11 cellular contexts compared by ENCODE assay signal in the genomic region with DNA sequence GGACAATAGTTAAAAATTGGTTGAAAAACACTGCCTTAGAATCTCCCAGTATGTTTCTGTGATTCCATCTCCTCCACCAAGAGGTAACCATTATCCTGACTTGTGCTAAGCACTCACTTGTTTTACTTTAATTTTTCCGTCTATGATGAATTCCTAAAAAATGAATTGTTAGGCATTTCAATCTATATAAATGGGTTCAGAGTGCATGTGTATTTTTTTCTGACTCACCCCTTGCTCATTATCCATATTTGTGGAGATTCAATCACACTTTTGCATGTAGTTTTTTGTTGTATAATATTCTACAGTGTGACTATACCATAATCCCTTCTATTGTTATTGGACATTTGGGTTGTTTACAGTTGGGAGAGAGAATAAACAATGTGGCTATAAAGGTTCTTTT. TPM values are rescaled to one million over a fixed set of nuclear protein-coding genes. Genes with fewer than 3 reads are reported as not detected.
DNase-seq lines count a peak whose midpoint lies in the region; ATAC-seq, FAIRE-seq and TF ChIP-seq lines count a peak whose summit lies in the region.
"Had no signal": no experiment of that assay in that cellular context is flagged by ENCODE, and none has a peak within 500 bp of the region (broad histone marks: within the 10 kb centered on the region; RNA-seq: fewer than 3 reads in every experiment).

No MANE protein-coding gene starts in this region.

- H3K36me3 ChIP-seq in HepG2 (replicated peaks in 1 of 2; ENCODE audit: control insufficient read depth in 1 of 2, insufficient read depth in 2 of 2, low read length in 2 of 2) (no peaks in the 10 kb centered on the region), right lobe of liver (no peaks in the 10 kb centered on the region), iPS-15b (ENCODE audit: control insufficient read depth, insufficient read depth, low read length) (no peaks in the 10 kb centered on the region)
- H3K36me3 ChIP-seq: colonic mucosa had no signal

- H3K27me3 Mint-ChIP-seq in activated B cell treated with CpG ODN at 0.5 μM for 24 hours (no peaks in the 10 kb centered on the region), type B pancreatic cell (no peaks in the 10 kb centered on the region)

- peaks cover 45% of the 10 kb centered on the region for H3K79me2 ChIP-seq in HepG2 (ENCODE audit: insufficient read depth, low read length)

- intact Hi-C loops in HepG2 (cut with micrococcal nuclease; ENCODE audit: unreplicated experiment): no loop called here
- intact Hi-C loops in right lobe of liver (cut with DNase I): loop anchor here (5.0 to 10.0 kb wide), 2 partner anchors 92 to 104 kb away; no protein-coding TSS in a partner anchor
- intact Hi-C loops in activated B cell treated with CpG ODN at 0.5 μM for 24 hours (cut with micrococcal nuclease): loop anchor here (5.0 to 10.0 kb wide), 3 partner anchors 569 to 1194 kb away; partner anchors contain the start of genes MAIP1, NOP58, TMEM237 and TYW5

- H3K36me3 Mint-ChIP-seq in activated B cell treated with CpG ODN at 0.5 μM for 24 hours (ENCODE audit: low read depth) (peaks cover 16% of the 10 kb centered on the region), type B pancreatic cell (peaks cover 4% of the 10 kb centered on the region)

- CTCF ChIA-PET in HepG2 (lab: Yijun Ruan, JAX; ENCODE audit: low intra/inter-chr PET ratio, low total read pairs): no interaction called here
- CTCF ChIA-PET in activated B cell treated with CpG ODN at 0.5 μM for 24 hours (lab: Charles Lee): interaction anchor here (0.6 kb wide), 1 partner anchor 41 kb away, joined by 3 read pairs; no protein-coding TSS in a partner anchor

- BruUV-seq in HepG2 (replicated peaks; lab: Mats Ljungman, UMichigan): no TSS peak

- H3K4me3 Mint-ChIP-seq in activated B cell treated with CpG ODN at 0.5 μM for 24 hours (peak overlapping the region; percentile 58), type B pancreatic cell (peak overlapping the region; percentile 71)

- FAIRE-seq in HepG2 (lab: Jason Lieb, UNC): no peak
- FAIRE-seq: D721Med had no signal

- no peaks in the 10 kb centered on the region for H3K9me3 Mint-ChIP-seq in activated B cell treated with CpG ODN at 0.5 μM for 24 hours
- H3K9me3 Mint-ChIP-seq in type B pancreatic cell: no peaks in the 10 kb centered on the region

- peak overlapping the region; percentile 71 for H3K4me2 ChIP-seq in HepG2 (ENCODE audit: low read depth, low read length)

- no peak for TF ChIP-seq RAD21 in HepG2 (CRISPR knock-in tag; IDR thresholded peaks at IDR 0.05)

- peaks cover 27% of the 10 kb centered on the region for H3K4me1 ChIP-seq in HepG2 (ENCODE audit: insufficient read depth, low read length)
- H3K4me1 ChIP-seq in right lobe of liver: peaks cover 0 to 25% (median 7%) of the 10 kb centered on the region in 4 donors
- H3K4me1 ChIP-seq in iPS-15b (ENCODE audit: control insufficient read depth, insufficient read depth, low read length): peaks cover 4% of the 10 kb centered on the region

- TF ChIP-seq CTCF in HepG2 (CRISPR knock-in tag; IDR thresholded peaks at IDR 0.05) (no peak), right lobe of liver (IDR thresholded peaks at IDR 0.05) (no peak), activated B cell treated with CpG ODN at 0.5 μM for 24 hours (IDR thresholded peaks at IDR 0.05) (no peak), type B pancreatic cell (conservative IDR thresholded peaks at IDR 0.05) (no peak)

- TF ChIP-seq POLR2A in HepG2 (IDR thresholded peaks at IDR 0.05; ENCODE audit: insufficient read depth in 1 of 2, low read depth in 2 of 2, low read length in 2 of 2) (no peak), right lobe of liver (IDR thresholded peaks at IDR 0.05) (no peak)

- H3K4me3 ChIP-seq in HepG2 (replicated peaks in 1 of 3; ENCODE audit: insufficient read depth in 1 of 3, low read depth in 2 of 3, low read length in 3 of 3): peak overlapping the region; percentile 77 to 91 (median 91); a peak in 5 of 6 replicates
- no peak overlapping the region for H3K4me3 ChIP-seq in right lobe of liver
- H3K4me3 ChIP-seq in iPS-15b (ENCODE audit: low read depth, low read length): peak overlapping the region; percentile 71

- POLR2A ChIA-PET in HepG2 (lab: Yijun Ruan, JAX): interaction anchor here (1.5 to 1.7 kb wide), 2 partner anchors 43 to 44 kb away, joined by 4 to 10 read pairs; partner anchors contain the start of gene CFLAR
- POLR2A ChIA-PET in activated B cell treated with CpG ODN at 0.5 μM for 24 hours (lab: Charles Lee): interaction anchor here (1.1 to 3.2 kb wide), 2 partner anchors 44 to 184 kb away, joined by 4 to 46 read pairs; partner anchors contain the start of genes CFLAR, NIF3L1 and PPIL3

- H3K9ac ChIP-seq in HepG2 (ENCODE audit: insufficient read depth, low read depth, low read length): peak overlapping the region; percentile 91
- H3K9ac ChIP-seq in iPS-15b (ENCODE audit: low read depth, low read length): no peak overlapping the region

- H3K27ac ChIP-seq in HepG2 (ENCODE audit: extremely low read length, insufficient read depth, low read length) (peak overlapping the region; percentile 88), right lobe of liver (no peak overlapping the region)

- H3K27ac Mint-ChIP-seq in activated B cell treated with CpG ODN at 0.5 μM for 24 hours: no peak overlapping the region
- H3K27ac Mint-ChIP-seq in type B pancreatic cell: no peak overlapping the region

- in situ Hi-C loops in HepG2 (cut with HindIII; ENCODE audit: extremely low pct_ligation_motif_present, low pct_unique_long_range_greater_than_20kb): loop anchor here (5.0 kb wide), 3 partner anchors 44 to 166 kb away; partner anchors contain the start of gene CFLAR

- TF ChIP-seq EP300 in HepG2 (IDR thresholded peaks at IDR 0.05; ENCODE audit: low read depth in 2 of 2, low read length in 2 of 2) (no peak), HepG2 (CRISPR knock-in tag; IDR thresholded peaks at IDR 0.05; ENCODE audit: borderline replicate concordance) (no peak)

- H3K27me3 ChIP-seq in HepG2 (ENCODE audit: control insufficient read depth in 1 of 2, insufficient read depth in 2 of 2, low read length in 2 of 2) (no peaks in the 10 kb centered on the region; a peak in 1 of 5 replicates), right lobe of liver (no peaks in the 10 kb centered on the region), iPS-15b (ENCODE audit: control insufficient read depth, insufficient read depth, low read length) (no peaks in the 10 kb centered on the region)
- H3K27me3 ChIP-seq: colonic mucosa had no signal

- H3K4me1 Mint-ChIP-seq in activated B cell treated with CpG ODN at 0.5 μM for 24 hours (peaks cover 47% of the 10 kb centered on the region), type B pancreatic cell (ENCODE audit: unreplicated experiment) (peaks cover 31% of the 10 kb centered on the region)

- DNase-seq in HepG2 (ENCODE audit: low spot score) (peak; percentile 29), right lobe of liver (no peak), activated B cell treated with CpG ODN at 0.5 μM for 24 hours (no peak), type B pancreatic cell (ENCODE audit: extremely low spot score, unreplicated experiment) (no peak), NCI-H146 (lab: John Stamatoyannopoulos, UW) (no peak), HuH-7 (ENCODE audit: low spot score) (no peak)
- DNase-seq: KG1 had no signal

- no peak overlapping the region for H2AFZ ChIP-seq in HepG2 (ENCODE audit: low read length)

- H4K20me1 ChIP-seq in HepG2 (ENCODE audit: insufficient read depth, low read length): no peaks in the 10 kb centered on the region

- 47% methylated on average over 1 of the region's 1 CpG for WGBS in HepG2 (ENCODE audit: low lambda C conversion rate)
- WGBS in right lobe of liver (ENCODE audit: insufficient coverage, low coverage, low lambda C conversion rate, missing lambda C conversion rate): 64% methylated on average over 1 of the region's 1 CpG

- H3K9me3 ChIP-seq in HepG2 (ENCODE audit: low read length) (no peaks in the 10 kb centered on the region), right lobe of liver (no peaks in the 10 kb centered on the region), iPS-15b (ENCODE audit: control insufficient read depth, insufficient read depth, low read length) (no peaks in the 10 kb centered on the region)
- H3K9me3 ChIP-seq: colonic mucosa had no signal

- ATAC-seq in HepG2 (no peak), right lobe of liver (no peak), activated B cell treated with CpG ODN at 0.5 μM for 24 hours (ENCODE audit: low read depth) (no peak), GM19452 (IDR thresholded peaks at IDR 0.05; ENCODE audit: unreplicated experiment) (no peak)

RNA-seq across cellular contexts. Expression of gene NDUFB3, which starts 1.3 kb away (rescaled TPM):
- total RNA-seq in HepG2 (2016; rRNA removed; fragmentation: Illumina TruSeq; extraction: Trizol) (159 and 209 TPM in 2 replicates), right lobe of liver (10 to 100 TPM; 44.5 to 63.9 (median 48.7) TPM), activated B cell treated with CpG ODN at 0.5 μM for 24 hours (85.4 and 94.2 TPM in 2 replicates), type B pancreatic cell (ENCODE audit: low replicate concordance) (101 TPM in 2 replicates)
- 56.0 and 58.0 TPM in 2 replicates for total RNA-seq in HepG2 (2016; cell fraction: cytosol; rRNA removed; fragmentation: Illumina TruSeq; extraction: Trizol; ENCODE audit: low read depth)
- total RNA-seq in HepG2 (2016; cell fraction: insoluble cytoplasmic fraction; rRNA removed; fragmentation: Illumina TruSeq; extraction: Trizol): 164 and 215 TPM in 2 replicates
- total RNA-seq in HepG2 (2016; cell fraction: membrane; rRNA removed; fragmentation: Illumina TruSeq; extraction: Trizol): 60.5 and 64.6 TPM in 2 replicates
- total RNA-seq in HepG2 (2016; cell fraction: nucleus; rRNA removed; fragmentation: Illumina TruSeq; extraction: Trizol): 55.8 and 67.5 TPM in 2 replicates
- polyA plus RNA-seq in HepG2 (2011; rRNA removed): 34.2 and 50.7 TPM in 2 replicates
- polyA plus RNA-seq in HepG2 (2011; cell fraction: cytosol; rRNA removed): 25.8 and 33.0 TPM in 2 replicates
- 5.1 and 8.3 TPM in 2 replicates for polyA plus RNA-seq in HepG2 (2011; cell fraction: nucleus; rRNA removed)
- polyA plus RNA-seq in HepG2 (2012): 55.8 and 87.1 TPM in 2 replicates
- 51.9 and 59.2 TPM in 2 replicates for polyA plus RNA-seq in HepG2 (2016; cell fraction: cytosol; fragmentation: Illumina TruSeq; extraction: Trizol; ENCODE audit: low read depth)
- 176 and 191 TPM in 2 replicates for polyA plus RNA-seq in HepG2 (2016; cell fraction: insoluble cytoplasmic fraction; fragmentation: Illumina TruSeq; extraction: Trizol; ENCODE audit: low read depth)
- 52.6 and 60.1 TPM in 2 replicates for polyA plus RNA-seq in HepG2 (2016; cell fraction: membrane; fragmentation: Illumina TruSeq; extraction: Trizol; ENCODE audit: low read depth)
- polyA plus RNA-seq in HepG2 (2016; cell fraction: nucleus; fragmentation: Illumina TruSeq; extraction: Trizol; ENCODE audit: insufficient read depth, low read depth): 76.4 and 93.0 TPM in 2 replicates
- 3.1 and 3.5 TPM in 2 replicates for polyA minus RNA-seq in HepG2 (2011; rRNA and poly(A)+ RNA removed; ENCODE audit: low replicate concordance)
- polyA minus RNA-seq in HepG2 (2011; cell fraction: cytosol; rRNA and poly(A)+ RNA removed): 7.5 and 14.3 TPM in 2 replicates
- polyA minus RNA-seq in HepG2 (2011; cell fraction: nucleus; rRNA and poly(A)+ RNA removed): 5.8 and 7.6 TPM in 2 replicates

RNA-seq across cellular contexts. Expression of gene HYCC2, which starts 1.6 kb away (rescaled TPM):
- total RNA-seq in HepG2 (2016; rRNA removed; fragmentation: Illumina TruSeq; extraction: Trizol) (13.9 and 21.5 TPM in 2 replicates), right lobe of liver (10 to 100 TPM in 3 of 6 experiments, 1 to 10 TPM in 3; 5.5 to 14.0 (median 10.3) TPM), activated B cell treated with CpG ODN at 0.5 μM for 24 hours (32.0 and 39.6 TPM in 2 replicates), type B pancreatic cell (ENCODE audit: low replicate concordance) (17.9 and 19.6 TPM in 2 replicates)
- 10.8 and 15.2 TPM in 2 replicates for total RNA-seq in HepG2 (2016; cell fraction: cytosol; rRNA removed; fragmentation: Illumina TruSeq; extraction: Trizol; ENCODE audit: low read depth)
- total RNA-seq in HepG2 (2016; cell fraction: insoluble cytoplasmic fraction; rRNA removed; fragmentation: Illumina TruSeq; extraction: Trizol): 12.3 and 19.7 TPM in 2 replicates
- 6.7 and 8.6 TPM in 2 replicates for total RNA-seq in HepG2 (2016; cell fraction: membrane; rRNA removed; fragmentation: Illumina TruSeq; extraction: Trizol)
- total RNA-seq in HepG2 (2016; cell fraction: nucleus; rRNA removed; fragmentation: Illumina TruSeq; extraction: Trizol): 21.7 and 22.1 TPM in 2 replicates
- 4.2 and 4.7 TPM in 2 replicates for polyA plus RNA-seq in HepG2 (2011; rRNA removed)
- 1.4 and 1.9 TPM in 2 replicates for polyA plus RNA-seq in HepG2 (2011; cell fraction: cytosol; rRNA removed)
- polyA plus RNA-seq in HepG2 (2011; cell fraction: nucleus; rRNA removed): 5.6 and 7.8 TPM in 2 replicates
- polyA plus RNA-seq in HepG2 (2012): 4.6 and 5.7 TPM in 2 replicates
- polyA plus RNA-seq in HepG2 (2016; cell fraction: cytosol; fragmentation: Illumina TruSeq; extraction: Trizol; ENCODE audit: low read depth): 0.23 and 0.41 TPM in 2 replicates
- 6.3 and 6.9 TPM in 2 replicates for polyA plus RNA-seq in HepG2 (2016; cell fraction: insoluble cytoplasmic fraction; fragmentation: Illumina TruSeq; extraction: Trizol; ENCODE audit: low read depth)
- 1.8 TPM in 2 replicates for polyA plus RNA-seq in HepG2 (2016; cell fraction: membrane; fragmentation: Illumina TruSeq; extraction: Trizol; ENCODE audit: low read depth)
- polyA plus RNA-seq in HepG2 (2016; cell fraction: nucleus; fragmentation: Illumina TruSeq; extraction: Trizol; ENCODE audit: insufficient read depth, low read depth): 14.7 and 15.8 TPM in 2 replicates
- 7.4 and 8.7 TPM in 2 replicates for polyA minus RNA-seq in HepG2 (2011; rRNA and poly(A)+ RNA removed; ENCODE audit: low replicate concordance)
- 4.7 and 4.9 TPM in 2 replicates for polyA minus RNA-seq in HepG2 (2011; cell fraction: cytosol; rRNA and poly(A)+ RNA removed)
- polyA minus RNA-seq in HepG2 (2011; cell fraction: nucleus; rRNA and poly(A)+ RNA removed): 58.8 and 59.6 TPM in 2 replicates

RNA-seq across cellular contexts. Expression of gene CFLAR, which starts 42.9 kb away (rescaled TPM):
- total RNA-seq in HepG2 (2016; rRNA removed; fragmentation: Illumina TruSeq; extraction: Trizol) (92.1 and 109 TPM in 2 replicates), right lobe of liver (10 to 100 TPM; 50.2 to 85.4 (median 66.3) TPM), activated B cell treated with CpG ODN at 0.5 μM for 24 hours (274 and 320 TPM in 2 replicates), type B pancreatic cell (ENCODE audit: low replicate concordance) (26.5 and 58.5 TPM in 2 replicates)
- 30.7 and 32.1 TPM in 2 replicates for total RNA-seq in HepG2 (2016; cell fraction: cytosol; rRNA removed; fragmentation: Illumina TruSeq; extraction: Trizol; ENCODE audit: low read depth)
- total RNA-seq in HepG2 (2016; cell fraction: insoluble cytoplasmic fraction; rRNA removed; fragmentation: Illumina TruSeq; extraction: Trizol): 93.7 and 102 TPM in 2 replicates
- 40.1 and 45.4 TPM in 2 replicates for total RNA-seq in HepG2 (2016; cell fraction: membrane; rRNA removed; fragmentation: Illumina TruSeq; extraction: Trizol)
- total RNA-seq in HepG2 (2016; cell fraction: nucleus; rRNA removed; fragmentation: Illumina TruSeq; extraction: Trizol): 117 and 122 TPM in 2 replicates
- polyA plus RNA-seq in HepG2 (2011; rRNA removed): 37.3 and 43.8 TPM in 2 replicates
- polyA plus RNA-seq in HepG2 (2011; cell fraction: cytosol; rRNA removed): 20.7 and 26.9 TPM in 2 replicates
- polyA plus RNA-seq in HepG2 (2011; cell fraction: nucleus; rRNA removed): 67.5 and 77.8 TPM in 2 replicates
- 46.4 and 55.2 TPM in 2 replicates for polyA plus RNA-seq in HepG2 (2012)
- polyA plus RNA-seq in HepG2 (2016; cell fraction: cytosol; fragmentation: Illumina TruSeq; extraction: Trizol; ENCODE audit: low read depth): 12.3 and 18.6 TPM in 2 replicates
- 85.8 and 89.0 TPM in 2 replicates for polyA plus RNA-seq in HepG2 (2016; cell fraction: insoluble cytoplasmic fraction; fragmentation: Illumina TruSeq; extraction: Trizol; ENCODE audit: low read depth)
- polyA plus RNA-seq in HepG2 (2016; cell fraction: membrane; fragmentation: Illumina TruSeq; extraction: Trizol; ENCODE audit: low read depth): 27.6 and 32.5 TPM in 2 replicates
- polyA plus RNA-seq in HepG2 (2016; cell fraction: nucleus; fragmentation: Illumina TruSeq; extraction: Trizol; ENCODE audit: insufficient read depth, low read depth): 97.6 and 113 TPM in 2 replicates
- polyA minus RNA-seq in HepG2 (2011; rRNA and poly(A)+ RNA removed; ENCODE audit: low replicate concordance): 26.0 and 106 TPM in 2 replicates
- polyA minus RNA-seq in HepG2 (2011; cell fraction: cytosol; rRNA and poly(A)+ RNA removed): 21.5 and 23.9 TPM in 2 replicates
- polyA minus RNA-seq in HepG2 (2011; cell fraction: nucleus; rRNA and poly(A)+ RNA removed): 213 and 290 TPM in 2 replicates

Comparison
In these comparisons a context has a peak if more than half of its experiments do, and no peak if none do; other contexts are left out.
1. H3K4me3 ChIP-seq: peak in HepG2 (3 of 3) and iPS-15b (single experiment); none in right lobe of liver (0 of 3).